ENCODE assay signal across 8 cellular contexts in the genomic region with DNA sequence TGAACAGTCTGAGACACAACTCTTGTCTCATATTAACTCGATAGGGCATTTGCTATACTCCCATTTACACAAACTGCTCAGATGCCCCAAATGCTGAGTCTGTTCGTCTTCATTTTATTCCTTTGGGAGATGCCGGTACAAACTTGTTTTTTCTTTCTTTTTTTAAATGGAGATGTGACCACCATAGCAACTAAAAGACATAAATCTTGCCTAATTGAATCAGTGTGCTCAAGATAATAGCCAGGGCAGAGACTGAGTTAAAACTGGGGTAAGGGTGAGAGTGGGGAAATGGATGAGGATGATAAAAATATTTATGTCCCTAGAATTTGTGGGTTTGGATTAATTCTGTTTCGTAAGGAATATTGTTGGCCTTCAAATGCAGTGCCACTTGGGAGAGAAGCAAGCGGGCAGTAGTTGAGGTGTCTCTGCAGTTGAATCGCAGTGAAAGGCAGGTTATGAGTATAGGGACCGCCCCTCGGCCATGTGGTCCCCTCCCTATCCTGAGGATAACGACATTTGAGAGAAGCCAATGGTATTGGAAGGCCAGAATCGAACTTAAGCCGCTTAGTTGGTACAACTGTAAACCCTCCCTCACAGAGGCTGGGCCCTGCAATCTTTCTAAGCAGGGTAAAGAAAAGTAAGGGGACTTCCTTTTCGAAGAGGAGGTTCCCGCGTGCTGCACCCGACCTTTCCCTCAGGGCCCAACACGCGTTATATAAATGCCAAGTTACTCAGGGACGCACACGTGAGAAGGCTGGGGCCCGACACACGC. TPM values are rescaled to one million over a fixed set of nuclear protein-coding genes. Genes with fewer than 3 reads are reported as not detected.
DNase-seq lines count a peak whose midpoint lies in the region; ATAC-seq and TF ChIP-seq lines count a peak whose summit lies in the region.

No MANE protein-coding gene starts in this region.

- no peak for TF ChIP-seq CTCF in type B pancreatic cell (conservative IDR thresholded peaks at IDR 0.05)

- peaks cover 7 to 19% (median 13%) of the 10 kb centered on the region in 4 donors for H3K4me1 Mint-ChIP-seq in naive thymus-derived CD8-positive, alpha-beta T cell
- H3K4me1 Mint-ChIP-seq in type B pancreatic cell (ENCODE audit: unreplicated experiment): peaks cover 15% of the 10 kb centered on the region

- peak overlapping the region; percentile 83 to 95 (median 94) for H3K27ac Mint-ChIP-seq in naive thymus-derived CD8-positive, alpha-beta T cell
- peak overlapping the region; percentile 86 for H3K27ac Mint-ChIP-seq in type B pancreatic cell

- peak; percentile 4 for DNase-seq in A172 (ENCODE audit: low spot score)
- peak; percentile 74 for DNase-seq in NCI-H2171 treated with DMSO at 0.1 percent for 48 hours (lab: John Stamatoyannopoulos, UW)
- DNase-seq in epithelial cell of prostate (ENCODE audit: low read depth, low spot score): no peak
- DNase-seq in naive thymus-derived CD8-positive, alpha-beta T cell: peak in 8 of 10 donors; percentile 34 to 84 (median 64)
- no peak for DNase-seq in type B pancreatic cell (ENCODE audit: extremely low spot score, unreplicated experiment)

- ATAC-seq in GM18511 (IDR thresholded peaks at IDR 0.05; ENCODE audit: unreplicated experiment) (peak; percentile 38), HG03060 (IDR thresholded peaks at IDR 0.05; ENCODE audit: low read depth, unreplicated experiment) (peak; percentile 19)
- peak; percentile 37 to 57 for ATAC-seq in activated CD4-positive, CD25-positive, alpha-beta regulatory T cell treated with anti-CD3 and anti-CD28 coated beads, Interleukin-2, amount 50 U/mL, for 24 hours
- ATAC-seq in naive thymus-derived CD8-positive, alpha-beta T cell: peak; percentile 65 to 70

- H3K36me3 Mint-ChIP-seq in naive thymus-derived CD8-positive, alpha-beta T cell: no peaks in the 10 kb centered on the region
- H3K36me3 Mint-ChIP-seq in type B pancreatic cell: no peaks in the 10 kb centered on the region

- POLR2A ChIA-PET in naive thymus-derived CD8-positive, alpha-beta T cell (lab: Charles Lee): interaction anchor here (0.6 to 2.5 kb wide), 14 partner anchors 12 to 471 kb away, joined by 3 to 62 read pairs (median 4); a partner anchor contains a TSS

- H3K27ac ChIP-seq in epithelial cell of prostate: peak overlapping the region; percentile 60

- H3K4me3 Mint-ChIP-seq in naive thymus-derived CD8-positive, alpha-beta T cell: peak overlapping the region in 5 of 10 donors; percentile 81 to 99 (median 84)
- H3K4me3 Mint-ChIP-seq in type B pancreatic cell: peak overlapping the region; percentile 90

- peaks cover 0 to 1% (median 0%) of the 10 kb centered on the region in 9 donors for H3K9me3 Mint-ChIP-seq in naive thymus-derived CD8-positive, alpha-beta T cell
- no peaks in the 10 kb centered on the region for H3K9me3 Mint-ChIP-seq in type B pancreatic cell

- no peaks in the 10 kb centered on the region for H3K27me3 Mint-ChIP-seq in naive thymus-derived CD8-positive, alpha-beta T cell
- H3K27me3 Mint-ChIP-seq in type B pancreatic cell: no peaks in the 10 kb centered on the region

RNA-seq across cellular contexts. Expression of a gene that starts 0.8 kb away (rescaled TPM):
- 1.4 and 3.9 TPM in 2 replicates for total RNA-seq in A172 (2014; rRNA removed; shearing (Covaris generic))
- total RNA-seq in naive thymus-derived CD8-positive, alpha-beta T cell: 10 to 100 TPM; 15.0 to 16.1 TPM
- polyA plus RNA-seq in naive thymus-derived CD8-positive, alpha-beta T cell: 10 to 100 TPM in 2 of 3 donors, 1 to 10 TPM in 1; 8.5 to 13.6 (median 12.2) TPM
- 12.2 and 13.1 TPM in 2 replicates for total RNA-seq in type B pancreatic cell (ENCODE audit: low replicate concordance)

Comparison
In these comparisons a context has a peak if more than half of its experiments do, and no peak if none do; other contexts are left out.
1. DNase-seq: peak in A172 (single experiment), NCI-H2171 treated with DMSO at 0.1 percent for 48 hours (single experiment) and naive thymus-derived CD8-positive, alpha-beta T cell (8 of 10); none in epithelial cell of prostate (single experiment) and type B pancreatic cell (single experiment).
2. Peak in every context shown above with its lines, with median percentiles within 50 percentile points of each other: ATAC-seq.